ENCODE assay signal across 9 cellular contexts in the genomic region with DNA sequence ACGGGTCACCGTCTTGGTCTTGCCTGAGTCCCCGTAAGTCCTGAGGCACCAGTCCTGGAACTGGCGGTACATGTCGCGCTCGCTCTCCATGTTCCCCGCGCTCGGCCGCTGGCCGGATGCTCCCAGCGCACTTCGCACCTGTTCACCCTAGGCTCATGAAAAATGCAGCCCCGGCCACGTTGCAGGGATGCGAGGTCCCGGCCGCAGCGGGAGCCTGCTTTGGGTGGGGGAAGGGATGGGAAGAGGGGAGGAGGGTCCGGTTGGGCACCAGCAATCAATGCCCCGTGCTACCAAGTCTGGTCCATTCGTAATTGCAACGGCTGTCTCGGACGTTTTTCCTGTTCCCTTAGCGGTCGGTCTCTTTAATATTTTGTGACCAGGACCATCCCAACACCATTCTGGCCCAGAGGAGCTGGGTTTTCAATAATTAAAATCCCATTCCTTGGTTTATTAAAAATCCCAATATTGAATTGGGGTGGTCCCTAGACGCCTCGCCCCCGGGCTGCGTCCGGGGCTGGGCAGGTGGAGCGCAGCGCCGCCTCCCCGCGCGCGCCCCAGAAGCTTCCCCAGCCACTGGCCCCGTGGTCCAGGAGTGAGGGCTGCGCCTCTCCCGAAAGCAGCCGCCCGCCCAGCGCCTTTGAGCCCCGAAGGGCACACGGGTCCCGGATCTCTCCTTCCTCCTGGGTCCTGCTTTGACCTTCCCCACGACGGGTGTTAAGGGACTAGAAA. TPM values are rescaled to one million over a fixed set of nuclear protein-coding genes. Genes with fewer than 3 reads are reported as not detected.
A peak's percentile ranks its signal among the peaks of the same experiment; 100 is the strongest.
DNase-seq lines count a peak whose midpoint lies in the region; ATAC-seq and TF ChIP-seq lines count a peak whose summit lies in the region.
"Had no signal": no experiment of that assay in that cellular context is flagged by ENCODE, and none has a peak within 500 bp of the region (broad histone marks: within the 10 kb centered on the region; RNA-seq: fewer than 3 reads in every experiment).

No MANE protein-coding gene starts in this region.

- DNase-seq in H9 (peak; percentile 76), Panc1 (ENCODE audit: low read depth, low spot score) (no peak), hepatocyte (ENCODE audit: low spot score) (peak; percentile 13), spleen (peak; percentile 56), T-helper 2 cell (no peak), MG63 (no peak)
- no peak for DNase-seq in activated CD4-positive, alpha-beta T cell treated with anti-CD3 and anti-CD28 coated beads for 4 hours

- peak overlapping the region; percentile 85 for H3K4me2 ChIP-seq in H9 (ENCODE audit: insufficient read depth, insufficient read length, low read length)
- H3K4me2 ChIP-seq in hepatocyte, result peak overlapping the region; percentile 99

- TF ChIP-seq CTCF in H9 (conservative IDR thresholded peaks at IDR 0.05) (no peak), Panc1 (IDR thresholded peaks at IDR 0.05) (no peak), hepatocyte (IDR thresholded peaks at IDR 0.05; ENCODE audit: poor library complexity) (no peak), spleen (IDR thresholded peaks at IDR 0.05 in 8 of 11, conservative IDR thresholded peaks at IDR 0.05 in 3 of 11) (peak in 1 of 11 experiments; percentile 7)

- no peak overlapping the region for H3K27ac Mint-ChIP-seq in H9

- H2AK5ac ChIP-seq in H9 (ENCODE audit: insufficient read length, low read length), result no peak overlapping the region

- H3K27me3 ChIP-seq in H9 (ENCODE audit: insufficient read depth, low read length) (peaks cover 13% of the 10 kb centered on the region), Panc1 (ENCODE audit: control insufficient read depth, insufficient read depth, low read length) (peaks cover 37% of the 10 kb centered on the region), hepatocyte (peaks cover 75% of the 10 kb centered on the region), spleen (replicated peaks in 1 of 7) (peaks cover 0 to 82% (median 53%) of the 10 kb centered on the region in 7 donors), MG63 (peaks cover 48% of the 10 kb centered on the region)

- H3K4me1 ChIP-seq in H9 (ENCODE audit: insufficient read depth, low read length), result no peaks in the 10 kb centered on the region
- peaks cover 10% of the 10 kb centered on the region for H3K4me1 ChIP-seq in Panc1 (ENCODE audit: control insufficient read depth, insufficient read depth, low read length)
- peaks cover 20% of the 10 kb centered on the region for H3K4me1 ChIP-seq in hepatocyte (ENCODE audit: insufficient read depth)
- peaks cover 3 to 36% (median 25%) of the 10 kb centered on the region in 6 donors for H3K4me1 ChIP-seq in spleen

- no peak overlapping the region for H3K56ac ChIP-seq in H9 (ENCODE audit: insufficient read length, low read depth, low read length)

- no peaks in the 10 kb centered on the region for H3K79me2 ChIP-seq in H9 (ENCODE audit: insufficient read depth, low read length)
- no peaks in the 10 kb centered on the region for H3K79me2 ChIP-seq in hepatocyte

- H2BK120ac ChIP-seq in H9 (ENCODE audit: low read depth, low read length, poor library complexity, severe bottlenecking), result no peak overlapping the region

- no CpG with 5 or more reads among the region's 51 CpGs for WGBS in H9 (ENCODE audit: extremely low coverage, insufficient read length, low lambda C conversion rate)
- WGBS in hepatocyte (ENCODE audit: low lambda C conversion rate, missing lambda C conversion rate), result under 1% methylated on average over 50 of the region's 51 CpGs
- WGBS in spleen, 5 donors, result 3 to 11% (median 5%) methylated on average over 41 to 51 of the region's 51 CpGs

- no peak overlapping the region for H4K5ac ChIP-seq in H9 (ENCODE audit: insufficient read length, low read depth, low read length)

- no peaks in the 10 kb centered on the region for H4K20me1 ChIP-seq in H9 (ENCODE audit: control insufficient read depth, insufficient read depth, insufficient read length)
- no peaks in the 10 kb centered on the region for H4K20me1 ChIP-seq in hepatocyte (ENCODE audit: insufficient read depth, poor library complexity, severe bottlenecking)

- no peak overlapping the region for H3K9ac ChIP-seq in H9 (ENCODE audit: extremely low read depth, insufficient read length, low read length)

- peak; percentile 64 for ATAC-seq in Panc1
- ATAC-seq in GM21390 (IDR thresholded peaks at IDR 0.05; ENCODE audit: unreplicated experiment), result no peak

- H3K9me3 ChIP-seq in H9 (ENCODE audit: control insufficient read depth, low read depth, low read length) (no peaks in the 10 kb centered on the region), Panc1 (ENCODE audit: control insufficient read depth, insufficient read depth, low read depth, low read length) (no peaks in the 10 kb centered on the region), hepatocyte (ENCODE audit: low read depth) (no peaks in the 10 kb centered on the region), spleen (peaks cover 0 to 3% (median 0%) of the 10 kb centered on the region in 8 donors), MG63 (no peaks in the 10 kb centered on the region)

- peaks cover 61% of the 10 kb centered on the region for H3K27me3 Mint-ChIP-seq in H9 (ENCODE audit: low read depth)

- no peaks in the 10 kb centered on the region for H3K79me1 ChIP-seq in H9 (ENCODE audit: insufficient read depth, low read depth, low read length, poor library complexity, severe bottlenecking)

- no TSS peak for BruUV-seq in Panc1 (replicated peaks; lab: Mats Ljungman, UMichigan)

- peaks cover 17 to 22% of the 10 kb centered on the region in 2 experiments for H3K4me1 Mint-ChIP-seq in H9
- H3K4me1 Mint-ChIP-seq: central memory CD8-positive, alpha-beta T cell had no signal

- peak overlapping the region; percentile 26 for H2AFZ ChIP-seq in H9 (ENCODE audit: low read length)
- peak overlapping the region; percentile 83 for H2AFZ ChIP-seq in hepatocyte

- CTCF ChIA-PET in Panc1 (lab: Charles Lee), result no interaction called here

- H3K23ac ChIP-seq in H9 (ENCODE audit: insufficient read length, low read depth, low read length), result no peak overlapping the region

- H3K36me3 Mint-ChIP-seq in H9 (ENCODE audit: insufficient read depth in 1 of 3, low read depth in 3 of 3), result no peaks in the 10 kb centered on the region

- H3K23me2 ChIP-seq in H9 (ENCODE audit: insufficient read length, low read depth, low read length, poor library complexity, severe bottlenecking), result peaks cover 25% of the 10 kb centered on the region

- POLR2A ChIA-PET in Panc1 (lab: Charles Lee), result no interaction called here

- H2BK12ac ChIP-seq in H9 (ENCODE audit: insufficient read length, low read depth, low read length), result no peak overlapping the region

- H3T11ph ChIP-seq in H9 (ENCODE audit: low read length), result no peak overlapping the region

- TF ChIP-seq POLR2A in spleen (IDR thresholded peaks at IDR 0.05), result no peak

- intact Hi-C loops in Panc1 (cut with micrococcal nuclease; ENCODE audit: unreplicated experiment), result no loop called here
- intact Hi-C loops in spleen (cut with DNase I; ENCODE audit: low total_unique reads), result no loop called here

- no peak overlapping the region for H3K18ac ChIP-seq in H9 (ENCODE audit: insufficient read length, low read depth, low read length)

- in situ Hi-C loops in Panc1 (cut with HindIII; ENCODE audit: low pct_unique_long_range_greater_than_20kb, low sequenced_read_pairs), result no loop called here

- no peak overlapping the region for H4K91ac ChIP-seq in H9 (ENCODE audit: insufficient read length, low read depth, low read length)

- H3K4me3 Mint-ChIP-seq in H9, result peak overlapping the region; percentile 67 to 96
- H3K4me3 Mint-ChIP-seq: central memory CD8-positive, alpha-beta T cell had no signal

- H3K14ac ChIP-seq in H9 (ENCODE audit: insufficient read depth, low read length), result no peak overlapping the region

- H2BK5ac ChIP-seq in H9 (ENCODE audit: insufficient read length, low read length), result no peak overlapping the region

- no peak overlapping the region for H2BK20ac ChIP-seq in H9 (ENCODE audit: low read depth, low read length, poor library complexity, severe bottlenecking)

- H2BK15ac ChIP-seq in H9 (ENCODE audit: low read depth, low read length), result no peak overlapping the region

- H3K9me3 Mint-ChIP-seq in H9, result no peaks in the 10 kb centered on the region

- H3K4me3 ChIP-seq in Panc1 (ENCODE audit: low read depth in 2 of 2, low read length in 2 of 2) (peak overlapping the region; percentile 39 to 53), hepatocyte (peak overlapping the region; percentile 46), spleen (peak overlapping the region in 7 of 8 donors; percentile 16 to 60 (median 31)), MG63 (no peak overlapping the region)

- no peaks in the 10 kb centered on the region for H3K36me3 ChIP-seq in Panc1 (ENCODE audit: control insufficient read depth, insufficient read depth, low read length)
- H3K36me3 ChIP-seq in hepatocyte (replicated peaks; ENCODE audit: insufficient read depth, low read depth), result no peaks in the 10 kb centered on the region
- no peaks in the 10 kb centered on the region for H3K36me3 ChIP-seq in spleen
- H3K36me3 ChIP-seq in MG63, result no peaks in the 10 kb centered on the region

- H4K8ac ChIP-seq in H9 (replicated peaks; ENCODE audit: insufficient read length, low read depth, low read length), result no peak overlapping the region

- H3K27ac ChIP-seq in H9 (ENCODE audit: insufficient read length, low read depth, low read length) (no peak overlapping the region), Panc1 (ENCODE audit: low read length) (no peak overlapping the region), hepatocyte (no peak overlapping the region), spleen (no peak overlapping the region)

- no peaks in the 10 kb centered on the region for H3K9me2 ChIP-seq in hepatocyte (replicated peaks; ENCODE audit: insufficient read depth)

- no peak overlapping the region for H3K4ac ChIP-seq in H9 (ENCODE audit: low read depth, low read length)

RNA-seq across cellular contexts. Expression of a gene that starts 1.4 kb away (rescaled TPM):
- total RNA-seq in H9 (2021), result 0.74 and 0.81 TPM in 2 replicates
- 1.1 TPM for total RNA-seq in Panc1 (2021; ENCODE audit: unreplicated experiment)
- 0.39 TPM for polyA plus RNA-seq in Panc1 (2012; ENCODE audit: insufficient read length)
- 1.3 and 2.0 TPM in 2 replicates for total RNA-seq in hepatocyte
- polyA plus RNA-seq in hepatocyte, result 0.66 and 2.3 TPM in 2 replicates
- under 1 TPM in 2 of 7 donors, not detected in 5; 0.46 to 0.64 TPM for total RNA-seq in spleen
- under 1 TPM; 0.02 to 0.13 (median 0.06) TPM for polyA plus RNA-seq in spleen
- total RNA-seq in MG63 (2014; rRNA removed; shearing (Covaris generic); ENCODE audit: low replicate concordance), result not detected in 2 replicates

Comparison
In these comparisons a context has a peak if more than half of its experiments do, and no peak if none do; other contexts are left out.
1. DNase-seq: peak in H9 (single experiment), hepatocyte (single experiment) and spleen (single experiment); none in Panc1 (single experiment), T-helper 2 cell (0 of 5), MG63 (single experiment) and activated CD4-positive, alpha-beta T cell treated with anti-CD3 and anti-CD28 coated beads for 4 hours (0 of 2).